In the genomic region with DNA sequence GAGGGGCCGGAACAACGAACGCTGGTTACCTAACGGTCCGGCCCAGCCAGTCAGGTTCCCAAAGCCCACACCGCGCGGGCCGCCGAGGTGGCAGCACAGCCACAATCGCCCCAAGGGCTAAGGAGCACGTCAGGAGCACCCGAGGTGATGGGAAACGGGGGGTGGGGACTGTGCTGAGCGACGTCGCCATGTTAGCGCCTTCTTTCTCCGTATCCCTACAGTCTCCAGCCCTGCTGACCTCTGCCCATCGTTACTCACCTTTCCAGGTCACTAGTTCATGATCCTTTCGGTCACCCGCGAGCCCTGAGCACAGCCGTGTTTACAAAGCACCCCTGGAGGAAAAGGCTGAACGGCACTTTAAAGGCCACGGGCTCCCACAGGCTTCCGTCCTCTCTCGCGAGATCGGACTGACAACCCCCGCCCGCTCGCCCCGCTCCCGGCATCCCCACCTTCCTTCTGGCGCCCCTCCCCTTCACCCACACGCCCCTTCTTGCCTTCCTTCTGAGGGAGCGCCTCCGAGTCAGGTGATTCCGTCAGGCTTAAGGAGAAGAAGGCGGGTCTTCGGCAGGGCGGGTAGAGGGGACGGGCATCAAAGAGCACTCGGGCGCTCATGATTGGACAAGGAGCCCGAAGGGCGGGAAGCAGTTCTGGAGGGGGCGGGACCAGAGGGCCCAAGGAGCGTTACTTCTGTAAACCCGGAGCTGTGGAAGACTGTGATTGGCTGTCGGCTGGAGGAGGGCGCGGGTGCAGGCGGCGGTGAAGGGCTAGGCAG, we compare ENCODE assay signal across 8 cellular contexts. TPM values are rescaled to one million over a fixed set of nuclear protein-coding genes. Genes with fewer than 3 reads are reported as not detected.
DNase-seq lines count a peak whose midpoint lies in the region; ATAC-seq, FAIRE-seq and TF ChIP-seq lines count a peak whose summit lies in the region.

A gene with protein sequence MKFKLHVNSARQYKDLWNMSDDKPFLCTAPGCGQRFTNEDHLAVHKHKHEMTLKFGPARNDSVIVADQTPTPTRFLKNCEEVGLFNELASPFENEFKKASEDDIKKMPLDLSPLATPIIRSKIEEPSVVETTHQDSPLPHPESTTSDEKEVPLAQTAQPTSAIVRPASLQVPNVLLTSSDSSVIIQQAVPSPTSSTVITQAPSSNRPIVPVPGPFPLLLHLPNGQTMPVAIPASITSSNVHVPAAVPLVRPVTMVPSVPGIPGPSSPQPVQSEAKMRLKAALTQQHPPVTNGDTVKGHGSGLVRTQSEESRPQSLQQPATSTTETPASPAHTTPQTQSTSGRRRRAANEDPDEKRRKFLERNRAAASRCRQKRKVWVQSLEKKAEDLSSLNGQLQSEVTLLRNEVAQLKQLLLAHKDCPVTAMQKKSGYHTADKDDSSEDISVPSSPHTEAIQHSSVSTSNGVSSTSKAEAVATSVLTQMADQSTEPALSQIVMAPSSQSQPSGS (minus strand): TSS at position 412 of the 772 bp plus-strand sequence. CDS start 31,760 bp downstream, outside the sequence.

- H3K27me3 ChIP-seq in adrenal gland (no peaks in the 10 kb centered on the region), trophoblast cell (ENCODE audit: insufficient read depth, low read length) (no peaks in the 10 kb centered on the region), transverse colon (no peaks in the 10 kb centered on the region)

- H4K8ac ChIP-seq in trophoblast cell (ENCODE audit: low read depth, low read length), result peak within 1 kb of the TSS; percentile 99

- H3K27ac ChIP-seq in adrenal gland (peak within 1 kb of the TSS; percentile 93 to 99 (median 95)), trophoblast cell (ENCODE audit: low read depth, low read length) (peak within 1 kb of the TSS; percentile 83), transverse colon (peak within 1 kb of the TSS; percentile 90 to 93 (median 92))

- no peak within 1 kb of the TSS for H3K23ac ChIP-seq in trophoblast cell (ENCODE audit: low read length)

- no peak for TF ChIP-seq EP300 in transverse colon (IDR thresholded peaks at IDR 0.05; ENCODE audit: low read depth)

- peak in 2 of 6 experiments; percentile 23 to 28 for TF ChIP-seq CTCF in adrenal gland (IDR thresholded peaks at IDR 0.05)
- TF ChIP-seq CTCF in transverse colon (IDR thresholded peaks at IDR 0.05), result peak in 2 of 5 experiments; percentile 21 to 27

- H3K4ac ChIP-seq in trophoblast cell (ENCODE audit: low read depth, low read length), result peak within 1 kb of the TSS; percentile 92

- peak within 1 kb of the TSS; percentile 98 for H2BK120ac ChIP-seq in trophoblast cell (ENCODE audit: insufficient read depth, low read length, poor library complexity)

- H2BK12ac ChIP-seq in trophoblast cell (ENCODE audit: low read length), result peak within 1 kb of the TSS; percentile 71

- peak within 1 kb of the TSS; percentile 87 for H3K4me2 ChIP-seq in trophoblast cell (ENCODE audit: low read length)

- peak within 1 kb of the TSS; percentile 88 for H4K91ac ChIP-seq in trophoblast cell (ENCODE audit: low read depth, low read length)

- peak within 1 kb of the TSS; percentile 92 for H4K12ac ChIP-seq in trophoblast cell (ENCODE audit: low read depth, low read length)

- peak within 1 kb of the TSS; percentile 98 for H3K18ac ChIP-seq in trophoblast cell (ENCODE audit: low read length)

- peak; percentile 93 for ATAC-seq in HG02852 (IDR thresholded peaks at IDR 0.05; ENCODE audit: unreplicated experiment)

- H3K9ac ChIP-seq in trophoblast cell (ENCODE audit: low read length), result peak within 1 kb of the TSS; percentile 88

- DNase-seq in GM12892 (ENCODE audit: insufficient read length) (peak; percentile 79), NCI-H146 (lab: John Stamatoyannopoulos, UW) (peak; percentile 99), T-helper 1 cell (peak; percentile 95 to 100 (median 98)), adrenal gland (peak; percentile 98 to 100 (median 100)), cardiac septum (ENCODE audit: low spot score) (peak; percentile 99), trophoblast cell (peak; percentile 99 to 100), transverse colon (peak; percentile 98)

- TF ChIP-seq POLR2A in GM12892 (IDR thresholded peaks at IDR 0.05; ENCODE audit: low read depth, low read length), result peak; percentile 65; the same call in 1 of the 2 replicates
- TF ChIP-seq POLR2A in adrenal gland (IDR thresholded peaks at IDR 0.05), result peak; percentile 46 to 89
- TF ChIP-seq POLR2A in transverse colon (IDR thresholded peaks at IDR 0.05), result peak; percentile 76

- intact Hi-C loops in adrenal gland (cut with DNase I) (no loop called here), cardiac septum (cut with DNase I) (loop anchor here (1.0 to 10.0 kb wide), 2 partner anchors 13 to 163 kb away; a partner anchor contains a TSS), transverse colon (cut with DNase I; ENCODE audit: low total_unique reads) (loop anchor here (2.0 kb wide), 1 partner anchor 485 kb away; no protein-coding TSS in a partner anchor)

- 0 to 1% (median 0%) methylated on average over 33 to 56 of the region's 56 CpGs for WGBS in adrenal gland, 4 donors
- WGBS in trophoblast cell (ENCODE audit: extremely low coverage, insufficient coverage, insufficient read length), result no CpG with 5 or more reads among the region's 56 CpGs
- 0% methylated on average over 10 to 56 of the region's 56 CpGs for WGBS in transverse colon (ENCODE audit: low coverage in 1 of 2), 2 donors

- peaks cover 10% of the 10 kb centered on the region for H3K79me1 ChIP-seq in trophoblast cell (ENCODE audit: low read length)

- H3K9me3 ChIP-seq in adrenal gland (replicated peaks in 1 of 3) (no peaks in the 10 kb centered on the region), trophoblast cell (ENCODE audit: insufficient read depth, low read depth, low read length) (no peaks in the 10 kb centered on the region), transverse colon (no peaks in the 10 kb centered on the region)

- peak within 1 kb of the TSS; percentile 95 for H2BK5ac ChIP-seq in trophoblast cell (ENCODE audit: low read depth, low read length, poor library complexity)

- H3K4me3 ChIP-seq in adrenal gland (peak within 1 kb of the TSS; percentile 51 to 99 (median 76)), trophoblast cell (ENCODE audit: low read depth, low read length) (peak within 1 kb of the TSS; percentile 94), transverse colon (peak within 1 kb of the TSS; percentile 62 to 84 (median 68))

- peak; percentile 98 for FAIRE-seq in GM12892 (lab: Jason Lieb, UNC)

- peaks cover 15% of the 10 kb centered on the region for H3K79me2 ChIP-seq in trophoblast cell (ENCODE audit: control insufficient read depth, insufficient read depth, low read length, poor library complexity)

- in situ Hi-C loops in transverse colon (cut with MboI; ENCODE audit: low pct_ligation_motif_present in 1 of 4, low pct_unique_long_range_greater_than_20kb in 1 of 4, low sequenced_read_pairs in 3 of 4), result no loop called here

- H3K4me1 ChIP-seq in adrenal gland (replicated peaks in 1 of 2), result peaks cover 9 to 26% of the 10 kb centered on the region in 2 donors
- peaks cover 0 to 3% of the 10 kb centered on the region in 2 experiments for H3K4me1 ChIP-seq in trophoblast cell (ENCODE audit: control insufficient read depth in 1 of 2, insufficient read depth in 2 of 2, low read length in 2 of 2)
- peaks cover 5 to 26% (median 8%) of the 10 kb centered on the region in 4 donors for H3K4me1 ChIP-seq in transverse colon

- peak within 1 kb of the TSS; percentile 87 for H2AFZ ChIP-seq in trophoblast cell (ENCODE audit: insufficient read depth, low read length, poor library complexity)

- H3K14ac ChIP-seq in trophoblast cell (ENCODE audit: low read length), result peak within 1 kb of the TSS; percentile 99

- H3K36me3 ChIP-seq in adrenal gland (replicated peaks in 1 of 2) (no peaks in the 10 kb centered on the region), trophoblast cell (ENCODE audit: control insufficient read depth in 1 of 2, insufficient read depth in 2 of 2, low read length in 2 of 2) (peaks cover 0 to 2% of the 10 kb centered on the region in 2 experiments), transverse colon (peaks cover 0 to under 1% (median 0%) of the 10 kb centered on the region in 4 donors)

- peak within 1 kb of the TSS; percentile 67 for H2AK5ac ChIP-seq in trophoblast cell (ENCODE audit: low read length)

RNA-seq across cellular contexts. Expression of the gene that starts here (rescaled TPM):
- 29.3 TPM for polyA plus RNA-seq in GM12892 (2012; ENCODE audit: missing spikeins)
- total RNA-seq in adrenal gland (10 to 100 TPM; 34.3 to 58.3 (median 51.4) TPM), cardiac septum (27.4 TPM), transverse colon (10 to 100 TPM; 20.2 to 52.9 (median 30.0) TPM)
- 10 to 100 TPM; 16.5 to 60.1 (median 20.9) TPM for polyA plus RNA-seq in adrenal gland
- polyA plus RNA-seq in trophoblast cell (2013), result 24.9 and 27.7 TPM in 2 replicates

Comparison
In these comparisons a context has a peak if more than half of its experiments do, and no peak if none do; other contexts are left out.
1. Peak in every context shown above with its lines: DNase-seq, ATAC-seq, H3K4me3 ChIP-seq and H3K27ac ChIP-seq.
2. intact Hi-C loops: an anchor here in cardiac septum (1.0 to 10.0 kb wide) and transverse colon (2.0 kb wide); none called in adrenal gland.